In genomic region chr9:134443169-134444039, GRCh38 we compare ENCODE assay signal across 8 cellular contexts.
A peak's percentile ranks its signal among the peaks of the same experiment; 100 is the strongest.
DNase-seq lines count a peak whose midpoint lies in the region; ATAC-seq, FAIRE-seq and TF ChIP-seq lines count a peak whose summit lies in the region.

No MANE protein-coding gene starts in this region.

- peaks cover 5% of the 10 kb centered on the region for H3K27me3 Mint-ChIP-seq in activated CD4-positive, alpha-beta T cell treated with anti-CD3 and anti-CD28 coated beads, Interleukin-2, amount 10 ng/mL, durations not matched to agents 7 days and 5 days

- peak; percentile 81 for DNase-seq in NK-92 treated with Interleukin-12 subunit alpha and Interleukin-12 subunit beta, amount 100 ng/mL, for 24 hours (lab: John Stamatoyannopoulos, UW)
- DNase-seq in NK-92 (lab: John Stamatoyannopoulos, UW; ENCODE audit: unreplicated experiment), result no peak
- DNase-seq in NCI-H524 (lab: John Stamatoyannopoulos, UW), result peak; percentile 66 to 86
- peak; percentile 90 for DNase-seq in activated CD4-positive, alpha-beta T cell treated with anti-CD3 and anti-CD28 coated beads, Interleukin-2, amount 10 ng/mL, durations not matched to agents 7 days and 5 days
- DNase-seq in choroid plexus epithelial cell (ENCODE audit: low read depth), result peak; percentile 87
- DNase-seq in HepG2 (ENCODE audit: low spot score), result peak; percentile 71
- peak; percentile 85 for DNase-seq in stimulated activated CD4-positive, alpha-beta T cell treated with anti-CD3 and anti-CD28 coated beads, Interleukin-4, amount 100 ng/mL, for 1 hour

- no peak overlapping the region for H2AFZ ChIP-seq in HepG2 (ENCODE audit: low read length)

- H3K9ac ChIP-seq in HepG2 (ENCODE audit: insufficient read depth, low read depth, low read length), result no peak overlapping the region

- peak; percentile 4 for FAIRE-seq in HepG2 (lab: Jason Lieb, UNC)

- no peak for TF ChIP-seq POLR2A in HepG2 (IDR thresholded peaks at IDR 0.05; ENCODE audit: insufficient read depth in 1 of 2, low read depth in 2 of 2, low read length in 2 of 2)

- peak; percentile 97 for TF ChIP-seq RAD21 in HepG2 (CRISPR knock-in tag; IDR thresholded peaks at IDR 0.05)

- no peak overlapping the region for H3K4me3 Mint-ChIP-seq in activated CD4-positive, alpha-beta T cell treated with anti-CD3 and anti-CD28 coated beads, Interleukin-2, amount 10 ng/mL, durations not matched to agents 7 days and 5 days

- H3K27ac Mint-ChIP-seq in activated CD4-positive, alpha-beta T cell treated with anti-CD3 and anti-CD28 coated beads, Interleukin-2, amount 10 ng/mL, durations not matched to agents 7 days and 5 days, result peak overlapping the region; percentile 51

- peaks cover 5% of the 10 kb centered on the region for H3K9me3 ChIP-seq in HepG2 (ENCODE audit: low read length)

- ATAC-seq in HG03196 (IDR thresholded peaks at IDR 0.05; ENCODE audit: unreplicated experiment) (peak; percentile 79), HepG2 (peak; percentile 74)

- H4K20me1 ChIP-seq in HepG2 (ENCODE audit: insufficient read depth, low read length), result no peaks in the 10 kb centered on the region

- BruUV-seq in HepG2 (replicated peaks; lab: Mats Ljungman, UMichigan), result no TSS peak

- H3K27me3 ChIP-seq in HepG2 (ENCODE audit: control insufficient read depth in 1 of 2, insufficient read depth in 2 of 2, low read length in 2 of 2), result peaks cover 0 to 17% of the 10 kb centered on the region in 2 experiments; a peak in 2 of 5 replicates

- H3K79me2 ChIP-seq in HepG2 (ENCODE audit: insufficient read depth, low read length), result no peaks in the 10 kb centered on the region

- in situ Hi-C loops in HepG2 (cut with HindIII; ENCODE audit: extremely low pct_ligation_motif_present, low pct_unique_long_range_greater_than_20kb), result loop anchor here (5.0 kb wide), 1 partner anchor 276 kb away; no protein-coding TSS in a partner anchor

- H3K9me3 Mint-ChIP-seq in activated CD4-positive, alpha-beta T cell treated with anti-CD3 and anti-CD28 coated beads, Interleukin-2, amount 10 ng/mL, durations not matched to agents 7 days and 5 days, result peaks cover 4% of the 10 kb centered on the region

- H3K36me3 ChIP-seq in HepG2 (replicated peaks in 1 of 2; ENCODE audit: control insufficient read depth in 1 of 2, insufficient read depth in 2 of 2, low read length in 2 of 2), result no peaks in the 10 kb centered on the region

- CTCF ChIA-PET in activated CD4-positive, alpha-beta T cell treated with anti-CD3 and anti-CD28 coated beads, Interleukin-2, amount 10 ng/mL, durations not matched to agents 7 days and 5 days (lab: Charles Lee), result interaction anchor here (0.6 to 2.8 kb wide), 14 partner anchors 10 to 434 kb away, joined by 3 to 16 read pairs (median 4); no protein-coding TSS in a partner anchor
- CTCF ChIA-PET in HepG2 (lab: Yijun Ruan, JAX; ENCODE audit: low intra/inter-chr PET ratio, low total read pairs), result interaction anchor here (0.7 to 2.6 kb wide), 4 partner anchors 44 to 273 kb away, joined by 3 to 26 read pairs (median 4); no protein-coding TSS in a partner anchor

- H3K4me2 ChIP-seq in HepG2 (ENCODE audit: low read depth, low read length), result peak overlapping the region; percentile 33; the same call in 1 of the 2 replicates

- TF ChIP-seq CTCF in choroid plexus epithelial cell (conservative IDR thresholded peaks at IDR 0.05; ENCODE audit: low read depth, low read length) (peak; percentile 96), HepG2 (CRISPR knock-in tag; IDR thresholded peaks at IDR 0.05) (peak; percentile 99)

- POLR2A ChIA-PET in activated CD4-positive, alpha-beta T cell treated with anti-CD3 and anti-CD28 coated beads, Interleukin-2, amount 10 ng/mL, durations not matched to agents 7 days and 5 days (lab: Charles Lee), result no interaction called here
- POLR2A ChIA-PET in HepG2 (lab: Yijun Ruan, JAX), result interaction anchor here (1.1 to 1.8 kb wide), 2 partner anchors 115 to 274 kb away, joined by 3 to 4 read pairs; no protein-coding TSS in a partner anchor

- TF ChIP-seq EP300 in HepG2 (IDR thresholded peaks at IDR 0.05; ENCODE audit: low read depth in 2 of 2, low read length in 2 of 2) (no peak), HepG2 (CRISPR knock-in tag; IDR thresholded peaks at IDR 0.05; ENCODE audit: borderline replicate concordance) (no peak)

- 60% methylated on average over 1 of the region's 27 CpGs for WGBS in HepG2 (ENCODE audit: low lambda C conversion rate)

- H3K4me3 ChIP-seq in choroid plexus epithelial cell (ENCODE audit: low read depth, low read length), result no peak overlapping the region
- no peak overlapping the region; a peak in 1 of 6 replicates for H3K4me3 ChIP-seq in HepG2 (replicated peaks in 1 of 3; ENCODE audit: insufficient read depth in 1 of 3, low read depth in 2 of 3, low read length in 3 of 3)

- no peaks in the 10 kb centered on the region for H3K36me3 Mint-ChIP-seq in activated CD4-positive, alpha-beta T cell treated with anti-CD3 and anti-CD28 coated beads, Interleukin-2, amount 10 ng/mL, durations not matched to agents 7 days and 5 days (ENCODE audit: low read depth)

- H3K4me1 Mint-ChIP-seq in activated CD4-positive, alpha-beta T cell treated with anti-CD3 and anti-CD28 coated beads, Interleukin-2, amount 10 ng/mL, durations not matched to agents 7 days and 5 days, result peaks cover 13% of the 10 kb centered on the region

- H3K4me1 ChIP-seq in HepG2 (ENCODE audit: insufficient read depth, low read length), result peaks cover 53% of the 10 kb centered on the region

- no peak overlapping the region for H3K27ac ChIP-seq in HepG2 (ENCODE audit: extremely low read length, insufficient read depth, low read length)

- intact Hi-C loops in HepG2 (cut with micrococcal nuclease; ENCODE audit: unreplicated experiment), result loop anchor here (1.0 to 10.0 kb wide), 2 partner anchors 273 to 1449 kb away; no protein-coding TSS in a partner anchor

TF ChIP-seq in HepG2, 621 proteins besides CTCF, POLR2A, EP300 and RAD21 (continues in another document):
- TF ChIP-seq CENPBD1 (CRISPR knock-in tag; IDR thresholded peaks at IDR 0.05; ENCODE audit: borderline replicate concordance, low read depth) (no peak), SRSF9 (IDR thresholded peaks at IDR 0.05; ENCODE audit: borderline replicate concordance, insufficient read depth, low read depth, low read length, poor library complexity, severe bottlenecking) (no peak), ZBTB21 (CRISPR knock-in tag; IDR thresholded peaks at IDR 0.05) (no peak), ZNF574 (CRISPR knock-in tag; IDR thresholded peaks at IDR 0.05) (peak; percentile 59), ZNF768 (CRISPR knock-in tag; IDR thresholded peaks at IDR 0.05) (peak; percentile 61; the same call in 1 of the 2 replicates), SIX4 (CRISPR knock-in tag; IDR thresholded peaks at IDR 0.05) (no peak), ZNF263 (CRISPR knock-in tag; IDR thresholded peaks at IDR 0.05) (no peak), SIN3A (IDR thresholded peaks at IDR 0.05; ENCODE audit: borderline replicate concordance, low read depth, low read length) (no peak), HNRNPLL (IDR thresholded peaks at IDR 0.05; ENCODE audit: low read depth, low read length, poor library complexity, severe bottlenecking) (peak; percentile 61), ATF7 (IDR thresholded peaks at IDR 0.05) (no peak), ATF7 (CRISPR knock-in tag; IDR thresholded peaks at IDR 0.05) (no peak), SRSF4 (IDR thresholded peaks at IDR 0.05; ENCODE audit: low read depth, low read length, poor library complexity, severe bottlenecking) (no peak), SOX6 (IDR thresholded peaks at IDR 0.05) (no peak), SOX6 (CRISPR knock-in tag; IDR thresholded peaks at IDR 0.05) (peak; percentile 48), KLF16 (CRISPR knock-in tag; IDR thresholded peaks at IDR 0.05) (peak in 1 of 2 experiments; percentile 54; a peak in 1 of 4 replicates), ZNF138 (CRISPR knock-in tag; IDR thresholded peaks at IDR 0.05; ENCODE audit: low read depth) (no peak), ZNF546 (CRISPR knock-in tag; conservative IDR thresholded peaks at IDR 0.05) (no peak), TOE1 (CRISPR knock-in tag; IDR thresholded peaks at IDR 0.05) (no peak), ZFP91 (CRISPR knock-in tag; IDR thresholded peaks at IDR 0.05; ENCODE audit: borderline replicate concordance) (peak; percentile 84)
